Comparison of ENCODE assay signal across 7 cellular contexts in the genomic region with DNA sequence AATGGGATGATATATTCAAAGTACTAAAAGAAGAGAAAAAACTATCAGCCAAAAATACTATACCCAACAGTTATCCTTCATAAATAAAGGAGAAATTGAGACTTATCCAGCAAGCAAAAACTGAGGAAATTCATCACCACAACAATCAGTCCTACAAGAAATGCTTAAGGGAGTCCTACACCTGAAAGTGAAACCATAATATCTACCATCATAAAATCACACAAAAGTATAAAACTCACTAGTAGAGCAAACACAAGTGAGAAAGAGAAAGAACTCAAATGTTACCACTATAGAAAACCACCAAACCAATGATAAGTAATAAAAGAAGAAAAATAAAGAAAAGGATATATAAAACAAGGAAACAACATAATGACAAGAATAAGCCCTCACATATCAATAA.
"Had no signal": no experiment of that assay in that cellular context is flagged by ENCODE, and none has a peak within 500 bp of the region (broad histone marks: within the 10 kb centered on the region; RNA-seq: fewer than 3 reads in every experiment).

No MANE protein-coding gene starts in this region.

- FAIRE-seq: H1, H54, HTR-8/SVneo had no signal

- ATAC-seq: GM23338 had no signal

- DNase-seq: H9, HCEC 1CT, IMR-90 had no signal

- H3K4me3 ChIP-seq: GM23338 had no signal

- H3K4me2 ChIP-seq: GM23338 had no signal
